ENCODE assay signal across 10 cellular contexts in the genomic region with DNA sequence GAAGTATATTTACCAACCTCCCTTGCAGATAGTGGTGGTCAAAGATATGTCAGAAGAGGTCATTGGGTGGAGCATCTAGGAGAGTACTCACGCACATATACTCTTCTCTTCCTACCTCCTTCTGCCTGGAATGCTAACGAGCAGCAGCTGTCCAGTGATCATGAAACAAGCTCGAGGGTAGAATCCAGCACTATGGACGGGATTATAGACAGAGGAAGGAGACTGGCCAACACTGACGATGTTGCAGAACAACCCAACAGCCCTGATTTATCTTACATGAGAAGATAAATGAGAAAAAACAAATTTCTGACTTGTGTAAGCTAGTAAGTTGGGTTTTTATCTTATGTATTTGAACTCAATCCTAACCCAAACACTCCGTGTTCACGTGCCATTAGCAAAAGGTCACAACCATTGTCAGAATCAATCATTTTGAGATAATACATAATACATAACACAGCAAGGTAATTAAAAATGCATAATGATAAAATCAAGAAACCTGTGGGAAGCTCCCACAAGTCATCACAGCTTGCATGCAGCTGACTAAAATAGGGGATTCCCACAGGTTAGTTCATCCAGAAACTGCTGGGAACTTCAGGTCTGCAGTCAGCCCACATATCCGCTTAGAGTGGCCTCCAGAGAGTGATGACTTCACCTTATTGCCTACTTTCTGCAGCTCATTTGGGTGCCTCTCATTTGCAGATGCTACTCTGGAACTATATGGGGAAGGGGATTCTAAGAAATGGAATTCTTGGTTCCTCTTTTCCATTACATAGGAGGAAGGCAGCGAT. TPM values are rescaled to one million over a fixed set of nuclear protein-coding genes. Genes with fewer than 3 reads are reported as not detected.
A peak's percentile ranks its signal among the peaks of the same experiment; 100 is the strongest.
DNase-seq lines count a peak whose midpoint lies in the region; ATAC-seq lines count a peak whose summit lies in the region.
"Had no signal": no experiment of that assay in that cellular context is flagged by ENCODE, and none has a peak within 500 bp of the region (broad histone marks: within the 10 kb centered on the region; RNA-seq: fewer than 3 reads in every experiment).

No MANE protein-coding gene starts in this region.

- intact Hi-C loops in posterior vena cava (cut with DNase I), result no loop called here

- CTCF ChIA-PET in activated CD4-positive, alpha-beta memory T cell treated with anti-CD3 and anti-CD28 coated beads, Interleukin-2, amount 10 ng/mL, durations not matched to agents 7 days and 5 days (lab: Charles Lee), result interaction anchor here (1.0 to 1.2 kb wide), 2 partner anchors 8 to 27 kb away, joined by 3 read pairs; no protein-coding TSS in a partner anchor

- DNase-seq in stimulated activated naive CD4-positive, alpha-beta T cell treated with Interleukin-2 at 50 U/mL for 16 hours (lab: John Stamatoyannopoulos, UW), result peak; percentile 19
- no peak for DNase-seq in stimulated activated naive CD4-positive, alpha-beta T cell (lab: John Stamatoyannopoulos, UW)
- peak; percentile 31 for DNase-seq in activated CD4-positive, alpha-beta memory T cell treated with anti-CD3 and anti-CD28 coated beads, Interleukin-2, amount 10 ng/mL, durations not matched to agents 7 days and 5 days
- DNase-seq in NCI-H187 treated with DMSO at 0.1 percent for 48 hours (lab: John Stamatoyannopoulos, UW) (no peak), posterior vena cava (ENCODE audit: low spot score) (no peak), NCI-H748 treated with DMSO at 0.1 percent for 48 hours (lab: John Stamatoyannopoulos, UW) (no peak), DMS79 (lab: John Stamatoyannopoulos, UW) (no peak)
- DNase-seq: CD8-positive, alpha-beta T cell; retina had no signal

- H3K36me3 Mint-ChIP-seq in activated CD4-positive, alpha-beta memory T cell treated with anti-CD3 and anti-CD28 coated beads, Interleukin-2, amount 10 ng/mL, durations not matched to agents 7 days and 5 days (ENCODE audit: low read depth), result no peaks in the 10 kb centered on the region
- H3K36me3 Mint-ChIP-seq: CD8-positive, alpha-beta T cell had no signal

- POLR2A ChIA-PET in activated CD4-positive, alpha-beta memory T cell treated with anti-CD3 and anti-CD28 coated beads, Interleukin-2, amount 10 ng/mL, durations not matched to agents 7 days and 5 days (lab: Charles Lee), result interaction anchor here (0.6 kb wide), 1 partner anchor 31 kb away, joined by 3 read pairs; no protein-coding TSS in a partner anchor

- H3K4me1 Mint-ChIP-seq in activated CD4-positive, alpha-beta memory T cell treated with anti-CD3 and anti-CD28 coated beads, Interleukin-2, amount 10 ng/mL, durations not matched to agents 7 days and 5 days, result peaks cover 23% of the 10 kb centered on the region

- H3K27ac Mint-ChIP-seq in activated CD4-positive, alpha-beta memory T cell treated with anti-CD3 and anti-CD28 coated beads, Interleukin-2, amount 10 ng/mL, durations not matched to agents 7 days and 5 days, result no peak overlapping the region
- H3K27ac Mint-ChIP-seq: CD8-positive, alpha-beta T cell had no signal

- H3K27me3 Mint-ChIP-seq in activated CD4-positive, alpha-beta memory T cell treated with anti-CD3 and anti-CD28 coated beads, Interleukin-2, amount 10 ng/mL, durations not matched to agents 7 days and 5 days, result no peaks in the 10 kb centered on the region

- H3K4me3 Mint-ChIP-seq in activated CD4-positive, alpha-beta memory T cell treated with anti-CD3 and anti-CD28 coated beads, Interleukin-2, amount 10 ng/mL, durations not matched to agents 7 days and 5 days, result no peak overlapping the region
- H3K4me3 Mint-ChIP-seq: CD8-positive, alpha-beta T cell had no signal

- peak; percentile 74 for ATAC-seq in HG02970 (IDR thresholded peaks at IDR 0.05; ENCODE audit: low FRiP score, unreplicated experiment)
- ATAC-seq: CD8-positive, alpha-beta T cell had no signal

- peaks cover 8% of the 10 kb centered on the region for H3K9me3 Mint-ChIP-seq in activated CD4-positive, alpha-beta memory T cell treated with anti-CD3 and anti-CD28 coated beads, Interleukin-2, amount 10 ng/mL, durations not matched to agents 7 days and 5 days

RNA-seq across cellular contexts. Expression of a gene that starts 36.3 kb away (rescaled TPM):
- total RNA-seq in activated CD4-positive, alpha-beta memory T cell treated with anti-CD3 and anti-CD28 coated beads, Interleukin-2, amount 10 ng/mL, durations not matched to agents 7 days and 5 days, result 10 to 100 TPM; 19.1 to 25.8 TPM
- total RNA-seq in posterior vena cava, result 100 to 1,000 TPM in 1 of 2 donors, 10 to 100 TPM in 1; 93.3 to 221 TPM

Comparison
In these comparisons a context has a peak if more than half of its experiments do, and no peak if none do; other contexts are left out.
1. DNase-seq: peak in stimulated activated naive CD4-positive, alpha-beta T cell treated with Interleukin-2 at 50 U/mL for 16 hours (single experiment) and activated CD4-positive, alpha-beta memory T cell treated with anti-CD3 and anti-CD28 coated beads, Interleukin-2, amount 10 ng/mL, durations not matched to agents 7 days and 5 days (single experiment); none in stimulated activated naive CD4-positive, alpha-beta T cell (0 of 6), NCI-H187 treated with DMSO at 0.1 percent for 48 hours (single experiment), posterior vena cava (single experiment), NCI-H748 treated with DMSO at 0.1 percent for 48 hours (single experiment) and DMS79 (single experiment).